1 cellular context compared by ENCODE assay signal in the genomic region with DNA sequence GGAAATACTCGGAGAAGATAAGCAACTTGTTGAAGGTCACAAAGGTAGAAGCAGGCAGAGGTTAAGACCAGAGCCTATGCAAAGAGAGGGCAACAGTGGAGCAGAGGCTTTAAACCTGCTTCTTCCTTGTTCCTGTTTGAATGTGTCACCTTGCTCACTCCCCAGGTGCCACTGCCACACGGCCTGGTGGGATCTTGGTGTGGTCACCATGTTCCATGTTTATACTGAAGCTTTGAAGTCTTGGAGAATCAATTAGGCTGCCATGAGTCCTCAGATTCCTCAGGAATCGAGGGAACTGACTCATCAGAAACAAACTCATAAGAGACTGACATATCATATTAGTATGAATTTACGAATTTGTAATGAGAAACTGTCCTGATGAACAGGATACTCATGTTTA.
TF ChIP-seq lines count a peak whose summit lies in the region.

No MANE protein-coding gene starts in this region.

TF ChIP-seq in H1, 55 proteins besides CTCF, POLR2A, EP300 and RAD21 (continued from another document):
- TF ChIP-seq RFX5 (IDR thresholded peaks at IDR 0.05; ENCODE audit: borderline replicate concordance, low read depth, low read length) (no peak), KDM5A (IDR thresholded peaks at IDR 0.05; ENCODE audit: low read length) (no peak), CEBPB (IDR thresholded peaks at IDR 0.05; ENCODE audit: low read depth, low read length) (no peak), POLR2AphosphoS5 (IDR thresholded peaks at IDR 0.05; ENCODE audit: low read depth, low read length) (no peak), SIN3A (conservative IDR thresholded peaks at IDR 0.05 in 1 of 2, IDR thresholded peaks at IDR 0.05 in 1 of 2; ENCODE audit: low read depth in 1 of 2, low read length in 2 of 2) (no peak), SIRT6 (IDR thresholded peaks at IDR 0.05; ENCODE audit: low read length) (no peak), TEAD4 (IDR thresholded peaks at IDR 0.05; ENCODE audit: low read depth, low read length) (no peak)
- TF ChIP-seq, protein P1, sequence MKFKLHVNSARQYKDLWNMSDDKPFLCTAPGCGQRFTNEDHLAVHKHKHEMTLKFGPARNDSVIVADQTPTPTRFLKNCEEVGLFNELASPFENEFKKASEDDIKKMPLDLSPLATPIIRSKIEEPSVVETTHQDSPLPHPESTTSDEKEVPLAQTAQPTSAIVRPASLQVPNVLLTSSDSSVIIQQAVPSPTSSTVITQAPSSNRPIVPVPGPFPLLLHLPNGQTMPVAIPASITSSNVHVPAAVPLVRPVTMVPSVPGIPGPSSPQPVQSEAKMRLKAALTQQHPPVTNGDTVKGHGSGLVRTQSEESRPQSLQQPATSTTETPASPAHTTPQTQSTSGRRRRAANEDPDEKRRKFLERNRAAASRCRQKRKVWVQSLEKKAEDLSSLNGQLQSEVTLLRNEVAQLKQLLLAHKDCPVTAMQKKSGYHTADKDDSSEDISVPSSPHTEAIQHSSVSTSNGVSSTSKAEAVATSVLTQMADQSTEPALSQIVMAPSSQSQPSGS (IDR thresholded peaks at IDR 0.05; ENCODE audit: low read length): no peak
